Comparison of ENCODE assay signal across 17 cellular contexts in the genomic region with DNA sequence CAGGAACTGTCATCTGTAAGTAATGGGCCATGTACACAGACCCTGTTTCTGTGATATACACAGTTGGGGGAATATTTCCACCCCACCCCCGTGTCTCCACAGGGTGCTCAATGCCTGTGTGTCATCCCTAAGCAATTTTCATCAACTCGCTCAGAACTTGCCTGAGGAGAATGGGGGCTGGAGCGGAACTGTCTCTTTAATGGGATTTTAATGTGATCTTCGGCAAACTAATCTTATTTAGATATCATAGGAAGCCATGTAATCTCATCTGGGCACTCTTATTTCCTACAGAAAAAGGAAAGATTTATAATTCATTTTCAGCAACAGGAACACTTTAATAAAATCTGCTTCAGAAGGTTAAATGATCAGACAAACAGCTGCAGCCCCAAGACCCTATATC.
DNase-seq lines count a peak whose midpoint lies in the region; TF ChIP-seq lines count a peak whose summit lies in the region.
"Had no signal": no experiment of that assay in that cellular context is flagged by ENCODE, and none has a peak within 500 bp of the region (broad histone marks: within the 10 kb centered on the region; RNA-seq: fewer than 3 reads in every experiment).

No MANE protein-coding gene starts in this region.

- no peak overlapping the region for H3K9ac ChIP-seq in mesenchymal stem cell (ENCODE audit: low read length)
- H3K9ac ChIP-seq: BLaER1 treated with 17β-estradiol and CSF1 and Interleukin-3, amounts not matched to agents 10 nM and 100 nM had no signal

- no peak overlapping the region for H3K14ac ChIP-seq in mesenchymal stem cell (ENCODE audit: low read length in 2 of 2)

- no peak overlapping the region for H2BK15ac ChIP-seq in mesenchymal stem cell (ENCODE audit: low read depth, poor library complexity, severe bottlenecking)

- no peak overlapping the region for H3K4me3 Mint-ChIP-seq in activated CD4-positive, alpha-beta T cell treated with anti-CD3 and anti-CD28 coated beads, Interleukin-2, amount 10 ng/mL, durations not matched to agents 24 days and 14 days
- H3K4me3 Mint-ChIP-seq: CD8-positive, alpha-beta T cell; HFFc6 had no signal

- H2AFZ ChIP-seq in mesenchymal stem cell (ENCODE audit: low read depth, low read length), result no peak overlapping the region

- no peaks in the 10 kb centered on the region for H3K79me1 ChIP-seq in mesenchymal stem cell (replicated peaks; ENCODE audit: low read length, poor library complexity, severe bottlenecking)

- H3K9me3 ChIP-seq in mesenchymal stem cell (ENCODE audit: control insufficient read depth, low read length), result no peaks in the 10 kb centered on the region
- H3K9me3 ChIP-seq: A549; BLaER1 treated with 17β-estradiol and CSF1 and Interleukin-3, amounts not matched to agents 10 nM and 100 nM had no signal

- no peak overlapping the region for H3K4me3 ChIP-seq in mesenchymal stem cell (ENCODE audit: insufficient read depth in 1 of 2, low read depth in 1 of 2, low read length in 2 of 2)
- H3K4me3 ChIP-seq: A549; BLaER1 treated with 17β-estradiol and CSF1 and Interleukin-3, amounts not matched to agents 10 nM and 100 nM had no signal

- WGBS in mesenchymal stem cell, result no CpG with 5 or more reads among the region's 4 CpGs

- no peaks in the 10 kb centered on the region for H3K4me1 Mint-ChIP-seq in activated CD4-positive, alpha-beta T cell treated with anti-CD3 and anti-CD28 coated beads, Interleukin-2, amount 10 ng/mL, durations not matched to agents 24 days and 14 days

- H3K27me3 Mint-ChIP-seq in activated CD4-positive, alpha-beta T cell treated with anti-CD3 and anti-CD28 coated beads, Interleukin-2, amount 10 ng/mL, durations not matched to agents 24 days and 14 days, result no peaks in the 10 kb centered on the region

- H2BK120ac ChIP-seq in mesenchymal stem cell (ENCODE audit: low read depth, low read length), result no peak overlapping the region

- no peak overlapping the region for H2BK5ac ChIP-seq in mesenchymal stem cell (ENCODE audit: low read depth, low read length, poor library complexity, severe bottlenecking)

- no peaks in the 10 kb centered on the region for H3K4me1 ChIP-seq in mesenchymal stem cell (ENCODE audit: control insufficient read depth, insufficient read depth, low read depth, low read length)
- H3K4me1 ChIP-seq: A549; BLaER1 treated with 17β-estradiol and CSF1 and Interleukin-3, amounts not matched to agents 10 nM and 100 nM had no signal

- H3K4ac ChIP-seq in mesenchymal stem cell (ENCODE audit: low read depth in 1 of 2, low read length in 2 of 2), result no peak overlapping the region

- H4K8ac ChIP-seq in mesenchymal stem cell (ENCODE audit: low read length), result no peak overlapping the region

- H4K91ac ChIP-seq in mesenchymal stem cell (ENCODE audit: low read length), result no peak overlapping the region

- no peaks in the 10 kb centered on the region for H3K9me3 Mint-ChIP-seq in activated CD4-positive, alpha-beta T cell treated with anti-CD3 and anti-CD28 coated beads, Interleukin-2, amount 10 ng/mL, durations not matched to agents 24 days and 14 days
- H3K9me3 Mint-ChIP-seq: CD8-positive, alpha-beta T cell had no signal

- H3K36me3 ChIP-seq in mesenchymal stem cell (ENCODE audit: control insufficient read depth in 1 of 2, insufficient read depth in 2 of 2, low read depth in 1 of 2, low read length in 2 of 2), result no peaks in the 10 kb centered on the region
- H3K36me3 ChIP-seq: BLaER1 treated with 17β-estradiol and CSF1 and Interleukin-3, amounts not matched to agents 10 nM and 100 nM had no signal

- H2BK12ac ChIP-seq in mesenchymal stem cell (ENCODE audit: low read length in 2 of 2), result no peak overlapping the region

- no peak for TF ChIP-seq CTCF in GM13976 (IDR thresholded peaks at IDR 0.05; ENCODE audit: borderline replicate concordance, control extremely low read depth, extremely low read depth, insufficient read depth, missing control alignments)

- H3K36me3 Mint-ChIP-seq in activated CD4-positive, alpha-beta T cell treated with anti-CD3 and anti-CD28 coated beads, Interleukin-2, amount 10 ng/mL, durations not matched to agents 24 days and 14 days (ENCODE audit: low read depth), result no peaks in the 10 kb centered on the region
- H3K36me3 Mint-ChIP-seq: CD8-positive, alpha-beta T cell had no signal

- no peak overlapping the region for H3K27ac ChIP-seq in mesenchymal stem cell (ENCODE audit: low read length, poor library complexity, severe bottlenecking)
- H3K27ac ChIP-seq: 22Rv1; A549; BLaER1 treated with 17β-estradiol and CSF1 and Interleukin-3, amounts not matched to agents 10 nM and 100 nM had no signal

- no peaks in the 10 kb centered on the region for H3K27me3 ChIP-seq in mesenchymal stem cell (ENCODE audit: control insufficient read depth in 1 of 2, insufficient read depth in 1 of 2, low read length in 2 of 2)
- H3K27me3 ChIP-seq: BLaER1 treated with 17β-estradiol and CSF1 and Interleukin-3, amounts not matched to agents 10 nM and 100 nM had no signal

- H2AK5ac ChIP-seq in mesenchymal stem cell (ENCODE audit: low read length, severe bottlenecking), result no peak overlapping the region

- in situ Hi-C loops in KBM-7 (cut with MboI; ENCODE audit: low pct_unique_long_range_greater_than_20kb, low sequenced_read_pairs), result no loop called here
- in situ Hi-C loops in GM13976 (cut with MboI; ENCODE audit: low sequenced_read_pairs, unreplicated experiment), result no loop called here

- no peak overlapping the region for H3K4me2 ChIP-seq in mesenchymal stem cell (ENCODE audit: low read length, poor library complexity, severe bottlenecking)
- H3K4me2 ChIP-seq: A549; BLaER1 treated with 17β-estradiol and CSF1 and Interleukin-3, amounts not matched to agents 10 nM and 100 nM had no signal

- H3K23ac ChIP-seq in mesenchymal stem cell (ENCODE audit: low read length in 2 of 2), result no peak overlapping the region

- H3K27ac Mint-ChIP-seq in activated CD4-positive, alpha-beta T cell treated with anti-CD3 and anti-CD28 coated beads, Interleukin-2, amount 10 ng/mL, durations not matched to agents 24 days and 14 days, result no peak overlapping the region
- H3K27ac Mint-ChIP-seq: CD8-positive, alpha-beta T cell; HFFc6 had no signal

- intact Hi-C loops in activated CD4-positive, alpha-beta T cell treated with anti-CD3 and anti-CD28 coated beads, Interleukin-2, amount 10 ng/mL, durations not matched to agents 24 days and 14 days (cut with micrococcal nuclease), result no loop called here

- DNase-seq in activated CD4-positive, alpha-beta T cell treated with anti-CD3 and anti-CD28 coated beads, Interleukin-2, amount 10 ng/mL, durations not matched to agents 24 days and 14 days, result peak; percentile 18
- DNase-seq in activated CD4-positive, alpha-beta T cell treated with anti-CD3 and anti-CD28 coated beads for 48 hours, result no peak
- peak; percentile 85 for DNase-seq in SK-N-DZ (ENCODE audit: low spot score)
- peak; percentile 40 for DNase-seq in left kidney (ENCODE audit: low read depth, low spot score)
- no peak for DNase-seq in mesenchymal stem cell
- no peak for DNase-seq in KBM-7
- DNase-seq in GM13976 (ENCODE audit: low spot score), result no peak
- DNase-seq: Calu3; CD8-positive, alpha-beta T cell; DMS79 treated with DMSO at 0.1 percent for 48 hours; GF-D8; GOT3; H7; HFFc6 had no signal

- H3K18ac ChIP-seq in mesenchymal stem cell (ENCODE audit: low read depth in 1 of 2, low read length in 2 of 2), result no peak overlapping the region

Comparison
In these comparisons a context has a peak if more than half of its experiments do, and no peak if none do; other contexts are left out.
1. DNase-seq: peak in activated CD4-positive, alpha-beta T cell treated with anti-CD3 and anti-CD28 coated beads, Interleukin-2, amount 10 ng/mL, durations not matched to agents 24 days and 14 days (single experiment), SK-N-DZ (single experiment) and left kidney (single experiment); none in activated CD4-positive, alpha-beta T cell treated with anti-CD3 and anti-CD28 coated beads for 48 hours (single experiment), mesenchymal stem cell (single experiment), KBM-7 (single experiment) and GM13976 (single experiment).